Comparison of ENCODE assay signal across 20 cellular contexts in genomic region chr11:73151371-73151870, GRCh38. TPM values are rescaled to one million over a fixed set of nuclear protein-coding genes. Genes with fewer than 3 reads are reported as not detected.
DNase-seq lines count a peak whose midpoint lies in the region; TF ChIP-seq lines count a peak whose summit lies in the region.
"Had no signal": no experiment of that assay in that cellular context is flagged by ENCODE, and none has a peak within 500 bp of the region (broad histone marks: within the 10 kb centered on the region; RNA-seq: fewer than 3 reads in every experiment).

No MANE protein-coding gene starts in this region.

- no peak overlapping the region for H3K14ac ChIP-seq in neuronal stem cell (ENCODE audit: low read length)

- no peaks in the 10 kb centered on the region for H3K79me1 ChIP-seq in neuronal stem cell (ENCODE audit: low read depth, low read length)

- CTCF ChIA-PET in activated CD4-positive, alpha-beta T cell treated with anti-CD3 and anti-CD28 coated beads, Interleukin-2, amount 10 ng/mL, durations not matched to agents 7 days and 5 days (lab: Charles Lee): interaction anchor here (0.9 to 10.6 kb wide), 4 partner anchors 7 to 27 kb away, joined by 3 to 86 read pairs (median 4); partner anchors contain the start of gene FCHSD2
- CTCF ChIA-PET in CD4-positive, alpha-beta memory T cell (lab: Charles Lee; ENCODE audit: partially characterized antibody): interaction anchor here (1.7 to 2.7 kb wide), 3 partner anchors 9 to 227 kb away, joined by 4 to 11 read pairs (median 8); no protein-coding TSS in a partner anchor
- CTCF ChIA-PET in OCI-LY7 (lab: Charles Lee; ENCODE audit: unreplicated experiment): interaction anchor here (0.9 to 3.0 kb wide), 6 partner anchors 8 to 26 kb away, joined by 3 to 17 read pairs (median 4); no protein-coding TSS in a partner anchor

- H3K23ac ChIP-seq in neuronal stem cell (ENCODE audit: low read depth, low read length, poor library complexity): no peak overlapping the region

- H2BK12ac ChIP-seq in neuronal stem cell (ENCODE audit: low read length): peak overlapping the region; percentile 51

- H3K27ac ChIP-seq in CD4-positive, alpha-beta memory T cell (ENCODE audit: low read depth, low read length): no peak overlapping the region
- H3K27ac ChIP-seq in OCI-LY7 (ENCODE audit: low read depth, low read length, poor library complexity, severe bottlenecking) (peak overlapping the region; percentile 98), neuronal stem cell (replicated peaks; ENCODE audit: low read length) (no peak overlapping the region)
- H3K27ac ChIP-seq: adrenal gland, epithelial cell of prostate, neutrophil had no signal

- no peaks in the 10 kb centered on the region for H4K20me1 ChIP-seq in OCI-LY7 (ENCODE audit: insufficient read depth, low read length)

- H3K9me3 Mint-ChIP-seq in activated CD4-positive, alpha-beta T cell treated with anti-CD3 and anti-CD28 coated beads, Interleukin-2, amount 10 ng/mL, durations not matched to agents 7 days and 5 days: peaks cover 4% of the 10 kb centered on the region
- no peaks in the 10 kb centered on the region for H3K9me3 Mint-ChIP-seq in CD4-positive, alpha-beta memory T cell
- H3K9me3 Mint-ChIP-seq: mesothelial cell of epicardium, type B pancreatic cell had no signal

- no peak overlapping the region for H4K8ac ChIP-seq in neuronal stem cell (ENCODE audit: low read depth, low read length)

- H3K36me3 ChIP-seq in CD4-positive, alpha-beta memory T cell (ENCODE audit: insufficient read depth, low read length): no peaks in the 10 kb centered on the region
- H3K36me3 ChIP-seq in OCI-LY7 (ENCODE audit: insufficient read depth, low read length): 0 out of 2 replicates have a peak, but pooled peaks cover 4% of the 10 kb centered on the region
- no peaks in the 10 kb centered on the region for H3K36me3 ChIP-seq in neuronal stem cell (replicated peaks in 1 of 2; ENCODE audit: control insufficient read depth in 2 of 2, insufficient read depth in 2 of 2, low read length in 2 of 2)
- H3K36me3 ChIP-seq: adrenal gland, neutrophil had no signal

- H2BK120ac ChIP-seq in neuronal stem cell (ENCODE audit: low read depth, low read length): no peak overlapping the region

- no peak overlapping the region for H3K9ac ChIP-seq in neuronal stem cell (ENCODE audit: low read depth, low read length, poor library complexity)

- H4K91ac ChIP-seq in neuronal stem cell (ENCODE audit: low read depth, low read length, poor library complexity): no peak overlapping the region

- peak overlapping the region; percentile 26 for H3K27ac Mint-ChIP-seq in activated CD4-positive, alpha-beta T cell treated with anti-CD3 and anti-CD28 coated beads, Interleukin-2, amount 10 ng/mL, durations not matched to agents 7 days and 5 days
- peak overlapping the region in 5 of 7 donors; percentile 35 to 74 (median 63) for H3K27ac Mint-ChIP-seq in CD4-positive, alpha-beta memory T cell
- H3K27ac Mint-ChIP-seq: mesothelial cell of epicardium, type B pancreatic cell had no signal

- H2BK5ac ChIP-seq in neuronal stem cell (ENCODE audit: low read length): no peak overlapping the region

- DNase-seq in activated CD4-positive, alpha-beta T cell treated with anti-CD3 and anti-CD28 coated beads, Interleukin-2, amount 10 ng/mL, durations not matched to agents 7 days and 5 days: no peak
- no peak for DNase-seq in activated CD4-positive, alpha-beta T cell treated with anti-CD3 and anti-CD28 coated beads for 48 hours
- DNase-seq in CD4-positive, alpha-beta memory T cell: no peak
- peak; percentile 38 for DNase-seq in OCI-LY7 (ENCODE audit: low spot score)
- no peak for DNase-seq in neuronal stem cell (ENCODE audit: low spot score)
- no peak for DNase-seq in cerebellum (ENCODE audit: low spot score)
- no peak for DNase-seq in occipital lobe (lab: John Stamatoyannopoulos, UW)
- no peak for DNase-seq in stimulated activated CD4-positive, alpha-beta T cell treated with anti-CD3 and anti-CD28 coated beads, Interleukin-15, amount 100 ng/mL, for 24 hours
- DNase-seq: activated CD4-positive, CD25-positive, alpha-beta regulatory T cell; adrenal gland; foreskin fibroblast; MV-4-11; NCI-H187; NCI-H774; retina; T-helper 9 cell had no signal

- no peaks in the 10 kb centered on the region for H3K27me3 Mint-ChIP-seq in activated CD4-positive, alpha-beta T cell treated with anti-CD3 and anti-CD28 coated beads, Interleukin-2, amount 10 ng/mL, durations not matched to agents 7 days and 5 days
- H3K27me3 Mint-ChIP-seq in CD4-positive, alpha-beta memory T cell: no peaks in the 10 kb centered on the region
- H3K27me3 Mint-ChIP-seq: type B pancreatic cell had no signal

- H3K9me2 ChIP-seq in OCI-LY7 (ENCODE audit: insufficient read depth, low read length): no peaks in the 10 kb centered on the region

- H3K79me2 ChIP-seq in OCI-LY7 (ENCODE audit: insufficient read depth, low read depth, low read length): no peaks in the 10 kb centered on the region

- H3K4me1 ChIP-seq in CD4-positive, alpha-beta memory T cell (ENCODE audit: insufficient read depth, low read length): peaks cover 38% of the 10 kb centered on the region
- peaks cover 98% of the 10 kb centered on the region for H3K4me1 ChIP-seq in OCI-LY7 (ENCODE audit: insufficient read depth, low read length, poor library complexity, severe bottlenecking)
- peaks cover 2% of the 10 kb centered on the region in 2 donors for H3K4me1 ChIP-seq in neuronal stem cell (ENCODE audit: control insufficient read depth in 2 of 2, insufficient read depth in 1 of 2, low read depth in 1 of 2, low read length in 2 of 2)

- no peak overlapping the region for H2BK15ac ChIP-seq in neuronal stem cell (ENCODE audit: low read length)

- H3K4me3 ChIP-seq in CD4-positive, alpha-beta memory T cell (ENCODE audit: low read length in 2 of 2): no peak overlapping the region
- H3K4me3 ChIP-seq in OCI-LY7 (ENCODE audit: low read depth, low read length, poor library complexity, severe bottlenecking): peak overlapping the region; percentile 22
- H3K4me3 ChIP-seq in neuronal stem cell (ENCODE audit: low read length in 2 of 2): no peak overlapping the region
- H3K4me3 ChIP-seq: adrenal gland had no signal

- no peak overlapping the region for H3K4ac ChIP-seq in neuronal stem cell (ENCODE audit: low read length)

- no peak overlapping the region for H3K18ac ChIP-seq in neuronal stem cell (ENCODE audit: low read length)

- intact Hi-C loops in CD4-positive, alpha-beta memory T cell (cut with micrococcal nuclease): no loop called here
- intact Hi-C loops in OCI-LY7 (cut with micrococcal nuclease; ENCODE audit: unreplicated experiment): loop anchor here (5.0 to 10.0 kb wide), 3 partner anchors 414 to 929 kb away; partner anchors contain the start of genes INPPL1 and UCP2

- no peak overlapping the region for H2AK5ac ChIP-seq in neuronal stem cell (ENCODE audit: low read depth, low read length)

- H3K9me3 ChIP-seq in CD4-positive, alpha-beta memory T cell (ENCODE audit: control insufficient read depth in 1 of 2, low read length in 2 of 2): no peaks in the 10 kb centered on the region
- H3K9me3 ChIP-seq in OCI-LY7 (ENCODE audit: low read length) (no peaks in the 10 kb centered on the region), neuronal stem cell (replicated peaks in 1 of 2; ENCODE audit: control insufficient read depth in 2 of 2, insufficient read depth in 1 of 2, low read depth in 1 of 2, low read length in 2 of 2) (no peaks in the 10 kb centered on the region)
- H3K9me3 ChIP-seq: adrenal gland, neutrophil had no signal

- no peak for TF ChIP-seq CTCF in OCI-LY7 (conservative IDR thresholded peaks at IDR 0.05; ENCODE audit: low read length)

- H3K36me3 Mint-ChIP-seq in activated CD4-positive, alpha-beta T cell treated with anti-CD3 and anti-CD28 coated beads, Interleukin-2, amount 10 ng/mL, durations not matched to agents 7 days and 5 days (ENCODE audit: low read depth): peaks cover 14% of the 10 kb centered on the region
- H3K36me3 Mint-ChIP-seq in CD4-positive, alpha-beta memory T cell: no peaks in the 10 kb centered on the region
- H3K36me3 Mint-ChIP-seq: mesothelial cell of epicardium, type B pancreatic cell had no signal

- no peak overlapping the region for H3K4me3 Mint-ChIP-seq in activated CD4-positive, alpha-beta T cell treated with anti-CD3 and anti-CD28 coated beads, Interleukin-2, amount 10 ng/mL, durations not matched to agents 7 days and 5 days
- H3K4me3 Mint-ChIP-seq in CD4-positive, alpha-beta memory T cell: no peak overlapping the region
- H3K4me3 Mint-ChIP-seq: mesothelial cell of epicardium, type B pancreatic cell had no signal

- H3K4me2 ChIP-seq in OCI-LY7 (ENCODE audit: low read length) (peak overlapping the region; percentile 67), neuronal stem cell (ENCODE audit: insufficient read depth, low read length, poor library complexity, severe bottlenecking) (no peak overlapping the region)

- H3K4me1 Mint-ChIP-seq in activated CD4-positive, alpha-beta T cell treated with anti-CD3 and anti-CD28 coated beads, Interleukin-2, amount 10 ng/mL, durations not matched to agents 7 days and 5 days: peaks cover 90% of the 10 kb centered on the region
- H3K4me1 Mint-ChIP-seq in CD4-positive, alpha-beta memory T cell: peaks cover 37 to 61% (median 45%) of the 10 kb centered on the region in 4 donors

- no peak overlapping the region for H2AFZ ChIP-seq in OCI-LY7 (ENCODE audit: low read length)
- H2AFZ ChIP-seq in neuronal stem cell (ENCODE audit: low read length): no peak overlapping the region

- no CpG with 5 or more reads among the region's 6 CpGs for WGBS in neuronal stem cell (ENCODE audit: extremely low coverage in 2 of 2, insufficient read length in 2 of 2, insufficient replicate concordance in 1 of 2), 2 donors

- POLR2A ChIA-PET in activated CD4-positive, alpha-beta T cell treated with anti-CD3 and anti-CD28 coated beads, Interleukin-2, amount 10 ng/mL, durations not matched to agents 7 days and 5 days (lab: Charles Lee): no interaction called here
- POLR2A ChIA-PET in CD4-positive, alpha-beta memory T cell (lab: Charles Lee; ENCODE audit: partially characterized antibody): interaction anchor here (4.5 kb wide), 1 partner anchor 8 kb away, joined by 42 read pairs; the partner anchor contains the start of gene FCHSD2
- POLR2A ChIA-PET in OCI-LY7 (lab: Charles Lee): interaction anchor here (0.9 to 15.8 kb wide), 7 partner anchors 7 to 291 kb away, joined by 3 to 136 read pairs (median 8); partner anchors contain the start of gene FCHSD2

- BruUV-seq in OCI-LY7 (replicated peaks; lab: Mats Ljungman, UMichigan): TSS peak; percentile 81

- H3K27me3 ChIP-seq in CD4-positive, alpha-beta memory T cell (ENCODE audit: insufficient read depth, low read length): no peaks in the 10 kb centered on the region
- peaks cover 0 to 17% (median 0%) of the 10 kb centered on the region in 3 experiments for H3K27me3 ChIP-seq in neuronal stem cell (ENCODE audit: control insufficient read depth in 3 of 3, insufficient read depth in 3 of 3, low read depth in 1 of 3, low read length in 3 of 3)
- H3K27me3 ChIP-seq: adrenal gland, neutrophil had no signal

RNA-seq across cellular contexts. Expression of gene FCHSD2, which starts 9.3 kb away (rescaled TPM):
- 10 to 100 TPM; 52.8 to 57.2 TPM for total RNA-seq in activated CD4-positive, alpha-beta T cell treated with anti-CD3 and anti-CD28 coated beads, Interleukin-2, amount 10 ng/mL, durations not matched to agents 7 days and 5 days
- total RNA-seq in CD4-positive, alpha-beta memory T cell: 10 to 100 TPM; 47.1 to 52.0 TPM
- polyA plus RNA-seq in CD4-positive, alpha-beta memory T cell: 10 to 100 TPM in 1 of 2 donors, 1 to 10 TPM in 1; 9.5 to 22.4 TPM
- 39.0 and 48.7 TPM in 2 replicates for total RNA-seq in OCI-LY7 (2014; rRNA removed; shearing (Covaris generic))
- total RNA-seq in OCI-LY7 (2022): 128 and 147 TPM in 2 replicates
- polyA plus RNA-seq in neuronal stem cell (2013, experiment 1 of 2): 21.2 TPM
- 22.1 TPM for polyA plus RNA-seq in neuronal stem cell (2013, experiment 2 of 2)
- total RNA-seq in cerebellum: 37.3 TPM
- total RNA-seq in occipital lobe: 46.6 TPM
